ENCODE assay signal across 20 cellular contexts in genomic region chr18:33355263-33355662, GRCh38.
"Had no signal": no experiment of that assay in that cellular context is flagged by ENCODE, and none has a peak within 500 bp of the region (broad histone marks: within the 10 kb centered on the region; RNA-seq: fewer than 3 reads in every experiment).

No MANE protein-coding gene starts in this region.

- H3K27ac ChIP-seq: body of pancreas, epithelial cell of prostate had no signal

- H3K4me3 Mint-ChIP-seq: activated CD4-positive, alpha-beta T cell treated with anti-CD3 and anti-CD28 coated beads, Interleukin-2, amount 10 ng/mL, durations not matched to agents 24 days and 14 days; activated CD8-positive, alpha-beta T cell treated with anti-CD3 and anti-CD28 coated beads for 36 hours; activated naive CD8-positive, alpha-beta T cell treated with anti-CD3 and anti-CD28 coated beads, Interleukin-2, amount 10 ng/mL, durations not matched to agents 7 days and 5 days; effector memory CD8-positive, alpha-beta T cell; nephron progenitor cell had no signal

- H3K27me3 ChIP-seq: body of pancreas had no signal

- H3K4me1 Mint-ChIP-seq: activated CD4-positive, alpha-beta T cell treated with anti-CD3 and anti-CD28 coated beads, Interleukin-2, amount 10 ng/mL, durations not matched to agents 24 days and 14 days; activated naive CD8-positive, alpha-beta T cell treated with anti-CD3 and anti-CD28 coated beads, Interleukin-2, amount 10 ng/mL, durations not matched to agents 7 days and 5 days; nephron progenitor cell had no signal

- H3K9me3 ChIP-seq: body of pancreas had no signal

- H3K27me3 Mint-ChIP-seq: activated CD4-positive, alpha-beta T cell treated with anti-CD3 and anti-CD28 coated beads, Interleukin-2, amount 10 ng/mL, durations not matched to agents 24 days and 14 days; activated CD8-positive, alpha-beta T cell treated with anti-CD3 and anti-CD28 coated beads for 36 hours; activated naive CD8-positive, alpha-beta T cell treated with anti-CD3 and anti-CD28 coated beads, Interleukin-2, amount 10 ng/mL, durations not matched to agents 7 days and 5 days; effector memory CD8-positive, alpha-beta T cell had no signal

- FAIRE-seq: frontal cortex, kidney had no signal

- H3K4me3 ChIP-seq: body of pancreas had no signal

- H3K27ac Mint-ChIP-seq: activated CD4-positive, alpha-beta T cell treated with anti-CD3 and anti-CD28 coated beads, Interleukin-2, amount 10 ng/mL, durations not matched to agents 24 days and 14 days; activated CD8-positive, alpha-beta T cell treated with anti-CD3 and anti-CD28 coated beads for 36 hours; activated naive CD8-positive, alpha-beta T cell treated with anti-CD3 and anti-CD28 coated beads, Interleukin-2, amount 10 ng/mL, durations not matched to agents 7 days and 5 days; activated T-helper 2 cell treated with anti-CD3 and anti-CD28 coated beads, Interferon-gamma antibody, Interleukin-2, Interleukin-4, amounts not matched to agents 10 μg/mL and 5 μg/mL and 100 μg/mL, durations not matched to agents 14 hours and 24 hours and 36 hours; effector memory CD8-positive, alpha-beta T cell; nephron progenitor cell had no signal

- H3K9me3 Mint-ChIP-seq: activated CD4-positive, alpha-beta T cell treated with anti-CD3 and anti-CD28 coated beads, Interleukin-2, amount 10 ng/mL, durations not matched to agents 24 days and 14 days had no signal

- DNase-seq: activated CD4-positive, alpha-beta T cell treated with anti-CD3 and anti-CD28 coated beads, Interleukin-2, amount 10 ng/mL, durations not matched to agents 24 days and 14 days; activated CD8-positive, alpha-beta T cell treated with anti-CD3 and anti-CD28 coated beads for 36 hours; activated naive CD4-positive, alpha-beta T cell treated with Interleukin-2 at 50 U/mL for 16 hours; activated naive CD8-positive, alpha-beta T cell treated with anti-CD3 and anti-CD28 coated beads, Interleukin-2, amount 10 ng/mL, durations not matched to agents 7 days and 5 days; activated T-cell treated with anti-CD3 and anti-CD28 coated beads, Interleukin-2, amount 50 U/mL, for 1 hour; amygdala; body of pancreas; caudate nucleus; effector memory CD8-positive, alpha-beta T cell; head of caudate nucleus; kidney; nephron progenitor cell; occipital lobe; posterior cingulate gyrus; stimulated activated CD8-positive, alpha-beta memory T cell treated with anti-CD3 and anti-CD28 coated beads, Interleukin-4, amount 100 ng/mL, for 48 hours; stimulated activated naive CD4-positive, alpha-beta T cell; T1000 had no signal

- H3K36me3 Mint-ChIP-seq: activated naive CD8-positive, alpha-beta T cell treated with anti-CD3 and anti-CD28 coated beads, Interleukin-2, amount 10 ng/mL, durations not matched to agents 7 days and 5 days had no signal

- H3K4me1 ChIP-seq: body of pancreas had no signal
